Comparison of ENCODE assay signal across 17 cellular contexts in the genomic region with DNA sequence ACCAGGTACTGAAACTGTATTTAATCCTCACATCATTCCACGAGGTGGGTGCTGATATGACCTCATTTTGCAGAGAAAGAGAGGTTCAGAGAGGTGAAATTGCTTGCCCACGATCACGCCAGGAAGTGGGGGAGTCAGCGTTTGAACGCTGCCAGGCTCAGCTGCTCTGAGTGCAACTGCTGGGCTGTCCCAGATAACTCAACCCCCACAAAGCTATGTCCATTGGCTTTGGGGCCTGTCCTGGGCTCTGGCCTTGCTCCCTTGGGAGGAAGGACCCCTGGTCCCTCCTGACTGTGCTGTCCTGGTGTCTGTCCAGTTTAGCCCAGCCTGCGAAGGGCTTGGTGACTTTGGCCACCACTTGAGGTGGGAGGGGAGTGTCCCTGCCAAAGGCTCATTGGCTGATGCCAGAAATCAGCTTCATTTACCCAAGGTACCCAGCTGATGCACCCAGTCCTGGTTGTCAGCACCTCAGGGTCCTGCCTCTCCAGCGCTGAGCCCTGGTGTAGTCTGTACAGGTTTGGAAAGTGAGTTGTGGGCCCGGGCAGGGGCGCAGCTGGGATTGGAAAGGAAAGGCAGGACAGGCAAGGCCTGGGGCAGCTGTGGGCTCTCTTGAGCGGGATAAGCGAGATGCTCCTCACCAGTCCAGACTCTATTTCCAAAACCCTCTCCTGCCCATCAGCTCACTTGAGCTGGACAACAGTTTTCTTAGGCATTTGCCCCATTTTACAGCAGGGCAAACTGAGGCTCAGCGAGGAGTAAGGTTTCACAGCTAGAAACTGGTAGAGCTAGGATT. TPM values are rescaled to one million over a fixed set of nuclear protein-coding genes. Genes with fewer than 3 reads are reported as not detected.
DNase-seq lines count a peak whose midpoint lies in the region; ATAC-seq and TF ChIP-seq lines count a peak whose summit lies in the region.
"Had no signal": no experiment of that assay in that cellular context is flagged by ENCODE, and none has a peak within 500 bp of the region (broad histone marks: within the 10 kb centered on the region; RNA-seq: fewer than 3 reads in every experiment).

No MANE protein-coding gene starts in this region.

- POLR2A ChIA-PET in activated B cell treated with CpG ODN at 0.5 μM for 24 hours (lab: Charles Lee), result no interaction called here

- WGBS in spleen, 5 donors, result 58 to 72% (median 66%) methylated on average over 11 to 12 of the region's 12 CpGs

- peak overlapping the region; percentile 98 for H3K27ac ChIP-seq in effector memory CD4-positive, alpha-beta T cell (ENCODE audit: insufficient read depth, low read length, poor library complexity, severe bottlenecking)
- H3K27ac ChIP-seq in spleen, result peak overlapping the region in 4 of 8 donors; percentile 9 to 95 (median 65)
- H3K27ac ChIP-seq: A549, pancreas, VCaP had no signal

- H3K4me1 Mint-ChIP-seq in activated B cell treated with CpG ODN at 0.5 μM for 24 hours, result peaks cover 29% of the 10 kb centered on the region

- H3K27me3 Mint-ChIP-seq in activated B cell treated with CpG ODN at 0.5 μM for 24 hours, result no peaks in the 10 kb centered on the region

- intact Hi-C loops in activated B cell treated with CpG ODN at 0.5 μM for 24 hours (cut with micrococcal nuclease) (no loop called here), spleen (cut with DNase I; ENCODE audit: low total_unique reads) (no loop called here), Right ventricle myocardium inferior (cut with DNase I) (no loop called here)

- TF ChIP-seq POLR2A in spleen (IDR thresholded peaks at IDR 0.05), result no peak

- TF ChIP-seq CTCF in activated B cell treated with CpG ODN at 0.5 μM for 24 hours (IDR thresholded peaks at IDR 0.05) (no peak), spleen (IDR thresholded peaks at IDR 0.05 in 8 of 11, conservative IDR thresholded peaks at IDR 0.05 in 3 of 11) (no peak)

- no peak overlapping the region for H3K27ac Mint-ChIP-seq in activated B cell treated with CpG ODN at 0.5 μM for 24 hours

- H3K36me3 ChIP-seq in effector memory CD4-positive, alpha-beta T cell (ENCODE audit: control insufficient read depth, insufficient read depth, low read length), result no peaks in the 10 kb centered on the region
- no peaks in the 10 kb centered on the region for H3K36me3 ChIP-seq in spleen
- H3K36me3 ChIP-seq: pancreas had no signal

- no peaks in the 10 kb centered on the region for H3K9me3 Mint-ChIP-seq in activated B cell treated with CpG ODN at 0.5 μM for 24 hours

- CTCF ChIA-PET in activated B cell treated with CpG ODN at 0.5 μM for 24 hours (lab: Charles Lee), result no interaction called here

- H3K36me3 Mint-ChIP-seq in activated B cell treated with CpG ODN at 0.5 μM for 24 hours (ENCODE audit: low read depth), result no peaks in the 10 kb centered on the region

- no peaks in the 10 kb centered on the region for H3K9me3 ChIP-seq in effector memory CD4-positive, alpha-beta T cell (ENCODE audit: control insufficient read depth, low read length)
- H3K9me3 ChIP-seq in spleen, result no peaks in the 10 kb centered on the region
- H3K9me3 ChIP-seq: A549, pancreas had no signal

- ATAC-seq in activated B cell treated with CpG ODN at 0.5 μM for 24 hours (ENCODE audit: low read depth), result no peak
- no peak for ATAC-seq in esophagus mucosa
- no peak for ATAC-seq in Right ventricle myocardium inferior
- ATAC-seq: A549, pancreas had no signal

- peak overlapping the region; percentile 24 for H3K4me3 ChIP-seq in effector memory CD4-positive, alpha-beta T cell (ENCODE audit: insufficient read depth, low read depth, low read length, poor library complexity, severe bottlenecking)
- no peak overlapping the region for H3K4me3 ChIP-seq in spleen
- H3K4me3 ChIP-seq: A549, pancreas had no signal

- no peak overlapping the region for H3K4me3 Mint-ChIP-seq in activated B cell treated with CpG ODN at 0.5 μM for 24 hours

- H3K27me3 ChIP-seq in effector memory CD4-positive, alpha-beta T cell (replicated peaks; ENCODE audit: control insufficient read depth, insufficient read depth, low read length, poor library complexity, severe bottlenecking), result no peaks in the 10 kb centered on the region
- no peaks in the 10 kb centered on the region for H3K27me3 ChIP-seq in spleen (replicated peaks in 1 of 7)
- H3K27me3 ChIP-seq: pancreas had no signal

- peak; percentile 42 for DNase-seq in activated CD4-positive, alpha-beta T cell treated with anti-CD3 and anti-CD28 coated beads for 4 hours
- no peak for DNase-seq in activated CD4-positive, alpha-beta T cell treated with anti-CD3 and anti-CD28 coated beads, Interleukin-2, amount 50 U/mL, for 4 hours
- DNase-seq in activated B cell treated with CpG ODN at 0.5 μM for 24 hours (peak; percentile 9), spleen (peak; percentile 76), RPMI8226 (no peak), Right ventricle myocardium inferior (ENCODE audit: missing footprints) (no peak)
- peak in 1 of 3 donors; percentile 25 for DNase-seq in effector memory CD4-positive, alpha-beta T cell
- DNase-seq: amniotic stem cell; effector CD8-positive, alpha-beta T cell; glutamatergic neuron; NCI-H510A treated with DMSO at 0.1 percent for 48 hours had no signal

- H3K4me1 ChIP-seq in effector memory CD4-positive, alpha-beta T cell (ENCODE audit: control insufficient read depth, insufficient read depth, low read length, poor library complexity, severe bottlenecking), result peaks cover 58% of the 10 kb centered on the region
- peaks cover 6 to 58% (median 55%) of the 10 kb centered on the region in 6 donors for H3K4me1 ChIP-seq in spleen
- H3K4me1 ChIP-seq: A549, pancreas had no signal

RNA-seq across cellular contexts. Expression of a gene that starts 38.5 kb away (rescaled TPM):
- total RNA-seq in activated B cell treated with CpG ODN at 0.5 μM for 24 hours, result not detected in 2 replicates
- not detected for total RNA-seq in spleen
- not detected for polyA plus RNA-seq in spleen
- total RNA-seq in esophagus mucosa, result not detected
- not detected for total RNA-seq in Right ventricle myocardium inferior
- total RNA-seq: liver, pancreas, temporal lobe had no signal
- polyA plus RNA-seq: A549, liver, pancreas had no signal

RNA-seq across cellular contexts. Expression of a gene that starts 41.7 kb away (rescaled TPM):
- total RNA-seq in activated B cell treated with CpG ODN at 0.5 μM for 24 hours (not detected in 2 replicates), spleen (not detected), esophagus mucosa (2.0 TPM), Right ventricle myocardium inferior (not detected)
- not detected for polyA plus RNA-seq in spleen
- total RNA-seq: temporal lobe had no signal
- polyA plus RNA-seq: A549 had no signal

Comparison
In these comparisons a context has a peak if more than half of its experiments do, and no peak if none do; other contexts are left out.
1. DNase-seq: peak in activated CD4-positive, alpha-beta T cell treated with anti-CD3 and anti-CD28 coated beads for 4 hours (2 of 2), activated B cell treated with CpG ODN at 0.5 μM for 24 hours (single experiment) and spleen (single experiment); none in activated CD4-positive, alpha-beta T cell treated with anti-CD3 and anti-CD28 coated beads, Interleukin-2, amount 50 U/mL, for 4 hours (0 of 2), RPMI8226 (single experiment) and Right ventricle myocardium inferior (single experiment).